8 cellular contexts compared by ENCODE assay signal in genomic region chr1:211476200-211476849, GRCh38. TPM values are rescaled to one million over a fixed set of nuclear protein-coding genes. Genes with fewer than 3 reads are reported as not detected.
DNase-seq lines count a peak whose midpoint lies in the region; ATAC-seq, FAIRE-seq and TF ChIP-seq lines count a peak whose summit lies in the region.

No MANE protein-coding gene starts in this region.

- DNase-seq in DND-41: peak; percentile 75
- peak; percentile 44 to 86 for DNase-seq in HAP-1 (ENCODE audit: low spot score in 2 of 2)
- peak; percentile 68 for DNase-seq in NCI-H1694 (lab: John Stamatoyannopoulos, UW)
- DNase-seq in body of pancreas: peak; percentile 79 to 86 (median 82)
- no peak for DNase-seq in keratinocyte (ENCODE audit: low read depth, low spot score)
- DNase-seq in stimulated activated CD4-positive, alpha-beta T cell treated with anti-CD3 and anti-CD28 coated beads, Interleukin-1b, Interleukin-23, amount 100 ng/mL, for 48 hours: peak; percentile 78
- DNase-seq in NCI-H187 (lab: John Stamatoyannopoulos, UW): no peak

- H3K27ac ChIP-seq in DND-41 (ENCODE audit: low read length) (no peak overlapping the region), body of pancreas (no peak overlapping the region), keratinocyte (ENCODE audit: control insufficient read depth, insufficient read depth, low read length) (no peak overlapping the region)

- peak; percentile 90 for TF ChIP-seq CTCF in DND-41 (IDR thresholded peaks at IDR 0.05; ENCODE audit: borderline replicate concordance, extremely low read depth, low read length, poor library complexity, severe bottlenecking)
- TF ChIP-seq CTCF in body of pancreas (IDR thresholded peaks at IDR 0.05): peak in 6 of 7 experiments; percentile 63 to 76 (median 69)
- peak; percentile 77 to 93 (median 82) for TF ChIP-seq CTCF in keratinocyte (optimal IDR thresholded peaks at IDR 0.05 in 1 of 3, IDR thresholded peaks at IDR 0.05 in 1 of 3, conservative IDR thresholded peaks at IDR 0.05 in 1 of 3; ENCODE audit: extremely low read depth in 1 of 3, insufficient read depth in 2 of 3, low read length in 3 of 3)

- H3K36me3 ChIP-seq in DND-41 (ENCODE audit: insufficient read depth, low read length) (no peaks in the 10 kb centered on the region), HAP-1 (replicated peaks) (no peaks in the 10 kb centered on the region), body of pancreas (replicated peaks in 1 of 2; ENCODE audit: insufficient read depth in 1 of 2, low read depth in 2 of 2) (no peaks in the 10 kb centered on the region), keratinocyte (ENCODE audit: control insufficient read depth in 2 of 2, extremely low read depth in 1 of 2, insufficient read depth in 2 of 2, low read length in 2 of 2) (no peaks in the 10 kb centered on the region)

- no peaks in the 10 kb centered on the region for H3K79me2 ChIP-seq in DND-41 (ENCODE audit: insufficient read depth, low read length)
- H3K79me2 ChIP-seq in keratinocyte (ENCODE audit: control insufficient read depth, insufficient read depth, low read length): no peaks in the 10 kb centered on the region

- H3K9me3 ChIP-seq in DND-41 (ENCODE audit: insufficient read depth, low read length, severe bottlenecking): no peaks in the 10 kb centered on the region
- no peaks in the 10 kb centered on the region for H3K9me3 ChIP-seq in HAP-1
- no peaks in the 10 kb centered on the region for H3K9me3 ChIP-seq in body of pancreas
- no peaks in the 10 kb centered on the region for H3K9me3 ChIP-seq in keratinocyte (ENCODE audit: control insufficient read depth, low read depth, low read length)

- peak; percentile 92 for ATAC-seq in DND-41 (ENCODE audit: insufficient read depth, low read depth)
- peak; percentile 67 for ATAC-seq in body of pancreas

- no peak overlapping the region for H3K9ac ChIP-seq in DND-41 (ENCODE audit: low read depth, low read length)
- no peak overlapping the region for H3K9ac ChIP-seq in keratinocyte (ENCODE audit: control insufficient read depth, extremely low read depth, insufficient read depth, low read length)

- no peak overlapping the region for H3K4me3 ChIP-seq in DND-41 (ENCODE audit: low read depth in 1 of 2, low read length in 2 of 2)
- H3K4me3 ChIP-seq in HAP-1: no peak overlapping the region
- H3K4me3 ChIP-seq in body of pancreas: no peak overlapping the region
- no peak overlapping the region for H3K4me3 ChIP-seq in keratinocyte (ENCODE audit: control insufficient read depth in 2 of 3, extremely low read depth in 1 of 3, insufficient read depth in 2 of 3, low read depth in 1 of 3, low read length in 3 of 3)

- intact Hi-C loops in body of pancreas (cut with DNase I): no loop called here

- no peaks in the 10 kb centered on the region for H3K9me1 ChIP-seq in keratinocyte (ENCODE audit: control insufficient read depth, extremely low read depth, insufficient read depth, low read length)

- H3K4me2 ChIP-seq in DND-41 (ENCODE audit: insufficient read depth, low read length) (no peak overlapping the region), keratinocyte (ENCODE audit: control insufficient read depth, extremely low read depth, insufficient read depth, low read depth, low read length) (no peak overlapping the region)

- FAIRE-seq in TTC549 (lab: Jason Lieb, UNC) (peak; percentile 94), keratinocyte (lab: Jason Lieb, UNC) (no peak)

- dilution Hi-C loops in keratinocyte (cut with MboI; ENCODE audit: extremely low pct_ligation_motif_present, low sequenced_read_pairs): no loop called here

- in situ Hi-C loops in HAP-1 (cut with MboI; ENCODE audit: low sequenced_read_pairs): loop anchor here (5.0 to 10.0 kb wide), 2 partner anchors 36 to 152 kb away; partner anchors contain the start of gene TRAF5

- TF ChIP-seq POLR2A in body of pancreas (IDR thresholded peaks at IDR 0.05): no peak

- WGBS in body of pancreas, 2 donors: 17 to 18% methylated on average over 3 of the region's 3 CpGs

- H3K27me3 ChIP-seq in DND-41 (ENCODE audit: insufficient read depth, low read length, poor library complexity): no peaks in the 10 kb centered on the region
- H3K27me3 ChIP-seq in HAP-1 (ENCODE audit: low read depth): peaks cover 4% of the 10 kb centered on the region; the same call in 1 of the 2 replicates
- H3K27me3 ChIP-seq in body of pancreas: no peaks in the 10 kb centered on the region
- peaks cover 22% of the 10 kb centered on the region for H3K27me3 ChIP-seq in keratinocyte (ENCODE audit: control insufficient read depth, extremely low read depth, insufficient read depth, low read length)

- H3K4me1 ChIP-seq in DND-41 (ENCODE audit: insufficient read depth, low read length): no peaks in the 10 kb centered on the region
- peaks cover 4% of the 10 kb centered on the region; the same call in 1 of the 2 replicates for H3K4me1 ChIP-seq in HAP-1
- peaks cover 10% of the 10 kb centered on the region for H3K4me1 ChIP-seq in body of pancreas
- no peaks in the 10 kb centered on the region for H3K4me1 ChIP-seq in keratinocyte (ENCODE audit: control insufficient read depth, extremely low read depth, insufficient read depth, low read length)

- H2AFZ ChIP-seq in DND-41 (ENCODE audit: low read depth, low read length) (no peak overlapping the region), keratinocyte (ENCODE audit: control insufficient read depth, low read length) (no peak overlapping the region)

- H4K20me1 ChIP-seq in DND-41 (ENCODE audit: insufficient read depth, low read length): no peaks in the 10 kb centered on the region
- no peaks in the 10 kb centered on the region for H4K20me1 ChIP-seq in keratinocyte (ENCODE audit: control insufficient read depth, extremely low read depth, insufficient read depth, low read length)

RNA-seq across cellular contexts. Expression of gene RD3, which starts 15.6 kb away (rescaled TPM):
- not detected for total RNA-seq in body of pancreas
- polyA plus RNA-seq in keratinocyte: not detected in 3 replicates
- not detected for polyA plus RNA-seq in keratinocyte (2011; ENCODE audit: low read depth)
- polyA plus RNA-seq in keratinocyte (2011; cell fraction: cytosol; rRNA removed): not detected in 2 replicates
- not detected in 2 replicates for polyA plus RNA-seq in keratinocyte (2011; cell fraction: nucleus; rRNA removed)
- not detected in 2 replicates for polyA plus RNA-seq in keratinocyte (2012; ENCODE audit: low replicate concordance)
- not detected in 3 replicates for polyA minus RNA-seq in keratinocyte
- polyA minus RNA-seq in keratinocyte (2011; cell fraction: cytosol; rRNA and poly(A)+ RNA removed): not detected
- not detected in 2 replicates for polyA minus RNA-seq in keratinocyte (2011; cell fraction: nucleus; rRNA and poly(A)+ RNA removed)

Comparison
In these comparisons a context has a peak if more than half of its experiments do, and no peak if none do; other contexts are left out.
1. DNase-seq: peak in DND-41 (single experiment), HAP-1 (2 of 2), NCI-H1694 (single experiment), body of pancreas (4 of 4) and stimulated activated CD4-positive, alpha-beta T cell treated with anti-CD3 and anti-CD28 coated beads, Interleukin-1b, Interleukin-23, amount 100 ng/mL, for 48 hours (single experiment); none in keratinocyte (single experiment) and NCI-H187 (0 of 2).
2. Peak in every context shown above with its lines, with median percentiles within 50 percentile points of each other: CTCF ChIP-seq.